In genomic region chr11:14203392-14203791, GRCh38 we compare ENCODE assay signal across 31 cellular contexts.
"Had no signal": no experiment of that assay in that cellular context is flagged by ENCODE, and none has a peak within 500 bp of the region (broad histone marks: within the 10 kb centered on the region; RNA-seq: fewer than 3 reads in every experiment).

No MANE protein-coding gene starts in this region.

- H3K4me1 ChIP-seq: adrenal gland, ascending aorta, gastrocnemius medialis, pancreas, prostate gland, sigmoid colon, suprapubic skin, upper lobe of right lung had no signal

- H3K4me3 ChIP-seq: adrenal gland, cardiac muscle cell, gastrocnemius medialis, hepatocyte, pancreas, prostate gland, sigmoid colon, suprapubic skin, tibial artery, upper lobe of right lung had no signal

- H3K79me2 ChIP-seq: hepatocyte had no signal

- H3K4me2 ChIP-seq: hepatocyte had no signal

- H3K9me3 ChIP-seq: adrenal gland, ascending aorta, gastrocnemius medialis, pancreas, prostate gland, sigmoid colon, stomach, suprapubic skin, tibial artery, upper lobe of right lung had no signal

- ATAC-seq: effector memory CD8-positive, alpha-beta T cell; gastrocnemius medialis; left cardiac atrium; naive thymus-derived CD4-positive, alpha-beta T cell; pancreas; stimulated activated naive B cell treated with anti-CD40 and anti-IgM and Interleukin-4, amounts not matched to agents 10 μg/mL and 1 μg/mL and 100 μg/mL, for 72 hours; upper lobe of right lung had no signal

- H3K27ac ChIP-seq: adrenal gland, ascending aorta, cardiac muscle cell, gastrocnemius medialis, hepatocyte, pancreas, prostate gland, sigmoid colon, suprapubic skin, tibial artery, upper lobe of right lung, VCaP had no signal

- H2AFZ ChIP-seq: hepatocyte had no signal

- H3K36me3 ChIP-seq: adrenal gland, ascending aorta, cardiac muscle cell, gastrocnemius medialis, pancreas, prostate gland, sigmoid colon, stomach, suprapubic skin, tibial artery, upper lobe of right lung had no signal

- DNase-seq: activated CD4-positive, alpha-beta T cell treated with anti-CD3 and anti-CD28 coated beads for 4 hours; activated CD4-positive, alpha-beta T cell treated with anti-CD3 and anti-CD28 coated beads, Interleukin-2, amount 50 U/mL, for 48 hours; activated CD8-positive, alpha-beta memory T cell treated with anti-CD3 and anti-CD28 coated beads for 24 hours; activated effector memory CD4-positive, alpha-beta T cell treated with anti-CD3 and anti-CD28 coated beads, Interleukin-2, amount 50 U/mL, for 16 hours; activated naive CD4-positive, alpha-beta T cell treated with anti-CD3 and anti-CD28 coated beads for 36 hours; activated naive CD8-positive, alpha-beta T cell treated with anti-CD3 and anti-CD28 coated beads for 36 hours; adrenal gland; cortex of kidney; effector memory CD8-positive, alpha-beta T cell; erythroblast; gastrocnemius medialis; left cardiac atrium; midbrain; naive thymus-derived CD4-positive, alpha-beta T cell; nucleus accumbens; pancreas; retina; sigmoid colon; small intestine; stimulated activated CD4-positive, alpha-beta T cell treated with anti-CD3 and anti-CD28 coated beads, Interleukin-4, amount 100 ng/mL, for 4 hours; stimulated activated naive B cell treated with anti-CD40 and anti-IgM and Interleukin-4, amounts not matched to agents 10 μg/mL and 1 μg/mL and 100 μg/mL, for 72 hours; stomach; T-helper 9 cell; tibial artery; upper lobe of right lung had no signal

- H3K27me3 ChIP-seq: adrenal gland, ascending aorta, cardiac muscle cell, gastrocnemius medialis, hepatocyte, pancreas, sigmoid colon, stomach, suprapubic skin, tibial artery, upper lobe of right lung had no signal
